ENCODE assay signal across 8 cellular contexts in the genomic region with DNA sequence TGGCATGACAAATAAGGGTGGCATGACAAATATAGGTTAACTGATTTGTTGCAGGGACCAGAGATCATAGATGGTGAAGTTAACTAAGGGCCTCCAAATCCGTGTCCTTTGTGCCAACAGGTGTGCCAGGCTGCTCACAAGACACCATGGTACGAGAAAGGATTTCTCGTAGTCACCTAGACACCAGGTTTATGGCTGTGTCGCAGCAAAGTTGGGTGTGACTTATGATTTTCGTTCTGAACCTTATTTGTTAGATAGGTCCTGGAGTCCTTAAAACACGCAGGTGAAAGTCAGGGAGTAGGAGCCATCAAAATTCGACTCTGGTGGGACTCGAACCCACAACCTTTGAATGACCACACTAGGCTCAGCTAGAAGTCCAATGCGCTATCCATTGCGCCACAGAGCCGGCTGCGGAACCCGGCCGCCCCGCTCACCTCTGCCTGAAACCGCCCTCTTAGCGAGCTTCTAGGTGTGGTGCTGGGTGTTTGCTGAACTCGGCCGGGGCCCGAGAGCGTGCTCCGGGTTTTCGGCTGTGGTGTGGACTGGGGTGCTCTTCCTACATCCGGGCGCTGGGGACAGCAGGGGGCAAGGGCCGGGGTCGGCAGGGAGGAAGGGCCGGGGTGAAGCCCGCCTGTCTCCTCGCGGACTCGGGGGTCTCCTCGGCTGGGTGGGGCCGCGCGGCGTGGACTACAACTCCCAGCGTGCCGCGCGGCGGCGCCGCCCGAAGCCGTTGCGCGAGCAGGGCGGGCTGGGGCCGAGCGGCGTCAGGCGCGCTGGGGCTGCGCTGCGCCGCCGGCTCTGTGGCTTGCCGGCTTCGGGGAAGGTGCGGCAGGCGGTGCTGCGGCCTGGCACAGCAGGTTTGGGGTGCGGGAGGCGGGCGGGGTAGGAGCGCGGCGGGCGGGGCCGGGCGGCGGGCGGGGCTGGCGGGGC. TPM values are rescaled to one million over a fixed set of nuclear protein-coding genes. Genes with fewer than 3 reads are reported as not detected.
A peak's percentile ranks its signal among the peaks of the same experiment; 100 is the strongest.
DNase-seq lines count a peak whose midpoint lies in the region; ATAC-seq and TF ChIP-seq lines count a peak whose summit lies in the region.

A gene (plus strand): TSS at position 767 of the 930 bp plus-strand sequence. CDS start 2,606 bp downstream, outside the sequence.

- no peak for TF ChIP-seq RAD21 in liver (IDR thresholded peaks at IDR 0.05)

- peak within 1 kb of the TSS; percentile 60 to 75 for H3K9ac ChIP-seq in liver (ENCODE audit: low read depth in 1 of 2, low read length in 2 of 2)

- POLR2A ChIA-PET in AG04450 (lab: Yijun Ruan, JAX), result no interaction called here

- TF ChIP-seq CTCF in AG04450 (IDR thresholded peaks at IDR 0.05; ENCODE audit: low read depth, low read length) (no peak), liver (IDR thresholded peaks at IDR 0.05; ENCODE audit: low read depth, low read length, missing input control) (no peak)

- H3K4me1 ChIP-seq in liver (ENCODE audit: control insufficient read depth in 4 of 4, insufficient read depth in 4 of 4, low read length in 3 of 4), result peaks cover 0 to 18% (median 11%) of the 10 kb centered on the region in 4 donors

- H3K27me3 ChIP-seq in AG04450 (ENCODE audit: control insufficient read depth, insufficient read depth, low read length), result no peaks in the 10 kb centered on the region
- no peaks in the 10 kb centered on the region for H3K27me3 ChIP-seq in liver (ENCODE audit: control insufficient read depth in 4 of 4, insufficient read depth in 4 of 4, low read length in 3 of 4)

- H3K9me3 ChIP-seq in AG04450 (ENCODE audit: control insufficient read depth, insufficient read depth, low read length) (no peaks in the 10 kb centered on the region), liver (ENCODE audit: control insufficient read depth in 4 of 4, low read length in 3 of 4) (no peaks in the 10 kb centered on the region)

- 5% methylated on average over 75 of the region's 75 CpGs for WGBS in liver

- CTCF ChIA-PET in AG04450 (lab: Charles Lee), result no interaction called here

- peaks cover 2 to 19% (median 8%) of the 10 kb centered on the region in 4 donors for H3K36me3 ChIP-seq in liver (ENCODE audit: control insufficient read depth in 4 of 4, insufficient read depth in 3 of 4, low read depth in 1 of 4, low read length in 3 of 4)

- no peak for DNase-seq in AG04450 (ENCODE audit: low read depth, low spot score)
- peak; percentile 58 for DNase-seq in NCI-H526 treated with DMSO at 0.1 percent for 48 hours (lab: John Stamatoyannopoulos, UW)
- peak; percentile 64 to 70 for DNase-seq in activated CD4-positive, alpha-beta T cell treated with anti-CD3 and anti-CD28 coated beads, Interleukin-2, amount 50 U/mL, for 4 hours
- DNase-seq in dermis microvascular lymphatic vessel endothelial cell (ENCODE audit: low read depth in 2 of 2), result peak; percentile 48 to 84
- peak; percentile 78 for DNase-seq in stimulated activated CD4-positive, alpha-beta T cell treated with anti-CD3 and anti-CD28 coated beads, Interleukin-4, amount 100 ng/mL, for 24 hours

- ATAC-seq in GM18867 (IDR thresholded peaks at IDR 0.05; ENCODE audit: unreplicated experiment) (peak; percentile 80), HG03139 (IDR thresholded peaks at IDR 0.05; ENCODE audit: unreplicated experiment) (peak; percentile 67)

- H3K4me3 ChIP-seq in AG04450 (ENCODE audit: low read depth, low read length) (peak within 1 kb of the TSS; percentile 78), liver (ENCODE audit: low read depth in 1 of 3, low read length in 3 of 3) (peak within 1 kb of the TSS; percentile 73 to 82 (median 81))

- H3K27ac ChIP-seq in AG04450 (ENCODE audit: low read depth, low read length), result peak within 1 kb of the TSS; percentile 11
- peak within 1 kb of the TSS; percentile 71 to 72 for H3K27ac ChIP-seq in liver (ENCODE audit: low read depth in 1 of 2, low read length in 2 of 2)

TF ChIP-seq in liver, 16 proteins besides CTCF, POLR2A, EP300 and RAD21:
- TF ChIP-seq HNF4G (IDR thresholded peaks at IDR 0.05), result no peak
- peak; percentile 27 for TF ChIP-seq HNF4A (conservative IDR thresholded peaks at IDR 0.05)
- no peak for TF ChIP-seq NR2F2 (IDR thresholded peaks at IDR 0.05)
- TF ChIP-seq, protein P1, sequence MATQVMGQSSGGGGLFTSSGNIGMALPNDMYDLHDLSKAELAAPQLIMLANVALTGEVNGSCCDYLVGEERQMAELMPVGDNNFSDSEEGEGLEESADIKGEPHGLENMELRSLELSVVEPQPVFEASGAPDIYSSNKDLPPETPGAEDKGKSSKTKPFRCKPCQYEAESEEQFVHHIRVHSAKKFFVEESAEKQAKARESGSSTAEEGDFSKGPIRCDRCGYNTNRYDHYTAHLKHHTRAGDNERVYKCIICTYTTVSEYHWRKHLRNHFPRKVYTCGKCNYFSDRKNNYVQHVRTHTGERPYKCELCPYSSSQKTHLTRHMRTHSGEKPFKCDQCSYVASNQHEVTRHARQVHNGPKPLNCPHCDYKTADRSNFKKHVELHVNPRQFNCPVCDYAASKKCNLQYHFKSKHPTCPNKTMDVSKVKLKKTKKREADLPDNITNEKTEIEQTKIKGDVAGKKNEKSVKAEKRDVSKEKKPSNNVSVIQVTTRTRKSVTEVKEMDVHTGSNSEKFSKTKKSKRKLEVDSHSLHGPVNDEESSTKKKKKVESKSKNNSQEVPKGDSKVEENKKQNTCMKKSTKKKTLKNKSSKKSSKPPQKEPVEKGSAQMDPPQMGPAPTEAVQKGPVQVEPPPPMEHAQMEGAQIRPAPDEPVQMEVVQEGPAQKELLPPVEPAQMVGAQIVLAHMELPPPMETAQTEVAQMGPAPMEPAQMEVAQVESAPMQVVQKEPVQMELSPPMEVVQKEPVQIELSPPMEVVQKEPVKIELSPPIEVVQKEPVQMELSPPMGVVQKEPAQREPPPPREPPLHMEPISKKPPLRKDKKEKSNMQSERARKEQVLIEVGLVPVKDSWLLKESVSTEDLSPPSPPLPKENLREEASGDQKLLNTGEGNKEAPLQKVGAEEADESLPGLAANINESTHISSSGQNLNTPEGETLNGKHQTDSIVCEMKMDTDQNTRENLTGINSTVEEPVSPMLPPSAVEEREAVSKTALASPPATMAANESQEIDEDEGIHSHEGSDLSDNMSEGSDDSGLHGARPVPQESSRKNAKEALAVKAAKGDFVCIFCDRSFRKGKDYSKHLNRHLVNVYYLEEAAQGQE (IDR thresholded peaks at IDR 0.05), result no peak
- no peak for TF ChIP-seq EGR1 (IDR thresholded peaks at IDR 0.05; ENCODE audit: low read depth in 2 of 2)
- peak; percentile 47 for TF ChIP-seq SP1 (IDR thresholded peaks at IDR 0.05)
- TF ChIP-seq, protein P2, sequence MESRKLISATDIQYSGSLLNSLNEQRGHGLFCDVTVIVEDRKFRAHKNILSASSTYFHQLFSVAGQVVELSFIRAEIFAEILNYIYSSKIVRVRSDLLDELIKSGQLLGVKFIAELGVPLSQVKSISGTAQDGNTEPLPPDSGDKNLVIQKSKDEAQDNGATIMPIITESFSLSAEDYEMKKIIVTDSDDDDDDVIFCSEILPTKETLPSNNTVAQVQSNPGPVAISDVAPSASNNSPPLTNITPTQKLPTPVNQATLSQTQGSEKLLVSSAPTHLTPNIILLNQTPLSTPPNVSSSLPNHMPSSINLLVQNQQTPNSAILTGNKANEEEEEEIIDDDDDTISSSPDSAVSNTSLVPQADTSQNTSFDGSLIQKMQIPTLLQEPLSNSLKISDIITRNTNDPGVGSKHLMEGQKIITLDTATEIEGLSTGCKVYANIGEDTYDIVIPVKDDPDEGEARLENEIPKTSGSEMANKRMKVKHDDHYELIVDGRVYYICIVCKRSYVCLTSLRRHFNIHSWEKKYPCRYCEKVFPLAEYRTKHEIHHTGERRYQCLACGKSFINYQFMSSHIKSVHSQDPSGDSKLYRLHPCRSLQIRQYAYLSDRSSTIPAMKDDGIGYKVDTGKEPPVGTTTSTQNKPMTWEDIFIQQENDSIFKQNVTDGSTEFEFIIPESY (IDR thresholded peaks at IDR 0.05), result no peak
- TF ChIP-seq TAF1 (conservative IDR thresholded peaks at IDR 0.05), result no peak
- TF ChIP-seq YY1 (IDR thresholded peaks at IDR 0.05), result peak; percentile 56
- TF ChIP-seq, protein P3, sequence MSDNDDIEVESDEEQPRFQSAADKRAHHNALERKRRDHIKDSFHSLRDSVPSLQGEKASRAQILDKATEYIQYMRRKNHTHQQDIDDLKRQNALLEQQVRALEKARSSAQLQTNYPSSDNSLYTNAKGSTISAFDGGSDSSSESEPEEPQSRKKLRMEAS (IDR thresholded peaks at IDR 0.05), result no peak
- TF ChIP-seq FOXA1 (IDR thresholded peaks at IDR 0.05), result no peak
- no peak for TF ChIP-seq RXRA (IDR thresholded peaks at IDR 0.05)
- TF ChIP-seq JUND (IDR thresholded peaks at IDR 0.05), result no peak
- peak in 1 of 2 donors; percentile 44 for TF ChIP-seq GABPA (IDR thresholded peaks at IDR 0.05 in 1 of 2, conservative IDR thresholded peaks at IDR 0.05 in 1 of 2)
- TF ChIP-seq, protein P4, sequence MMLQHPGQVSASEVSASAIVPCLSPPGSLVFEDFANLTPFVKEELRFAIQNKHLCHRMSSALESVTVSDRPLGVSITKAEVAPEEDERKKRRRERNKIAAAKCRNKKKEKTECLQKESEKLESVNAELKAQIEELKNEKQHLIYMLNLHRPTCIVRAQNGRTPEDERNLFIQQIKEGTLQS (IDR thresholded peaks at IDR 0.05), result peak; percentile 77
- TF ChIP-seq FOXA2 (IDR thresholded peaks at IDR 0.05), result no peak

RNA-seq across cellular contexts. Expression of the gene that starts here (rescaled TPM):
- 7.7 and 9.4 TPM in 2 replicates for polyA plus RNA-seq in AG04450 (2011; rRNA removed)
- 13.0 and 17.9 TPM in 2 replicates for polyA minus RNA-seq in AG04450 (2011; rRNA and poly(A)+ RNA removed)
- total RNA-seq in dermis microvascular lymphatic vessel endothelial cell, result 19.9 and 29.8 TPM in 2 replicates
- total RNA-seq in liver, result 10 to 100 TPM in 1 of 2 donors, 1 to 10 TPM in 1; 5.9 to 18.6 TPM
- polyA plus RNA-seq in liver, result 10 to 100 TPM; 10.8 to 36.4 TPM
